15 cellular contexts compared by ENCODE assay signal in the genomic region with DNA sequence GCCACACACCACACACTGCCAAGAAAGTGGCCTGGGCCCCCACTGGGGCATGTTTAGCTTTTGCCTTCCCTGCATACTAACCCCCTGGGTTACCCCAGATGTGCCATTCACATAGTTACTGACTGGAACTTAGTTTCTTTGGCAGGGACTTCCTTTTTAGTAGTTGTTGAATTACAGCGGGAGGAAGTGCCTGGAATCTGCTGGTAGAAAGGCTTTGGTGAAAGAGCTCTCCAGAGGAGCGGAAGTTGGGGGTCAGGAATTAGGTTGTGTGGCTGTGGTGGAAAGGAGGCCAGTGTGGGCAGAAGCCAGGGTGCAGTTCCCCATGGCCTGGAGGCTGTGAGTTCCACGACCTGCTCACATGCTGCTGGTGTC.
DNase-seq lines count a peak whose midpoint lies in the region; ATAC-seq, FAIRE-seq and TF ChIP-seq lines count a peak whose summit lies in the region.
"Had no signal": no experiment of that assay in that cellular context is flagged by ENCODE, and none has a peak within 500 bp of the region (broad histone marks: within the 10 kb centered on the region; RNA-seq: fewer than 3 reads in every experiment).

No MANE protein-coding gene starts in this region.

- TF ChIP-seq CTCF in K562 (IDR thresholded peaks at IDR 0.05 in 2 of 3, conservative IDR thresholded peaks at IDR 0.05 in 1 of 3; ENCODE audit: insufficient read depth in 2 of 3, low read depth in 1 of 3, low read length in 3 of 3) (no peak), neutrophil (IDR thresholded peaks at IDR 0.05) (no peak), stomach (IDR thresholded peaks at IDR 0.05) (no peak)

- H3K36me3 ChIP-seq in K562 (ENCODE audit: control insufficient read depth, insufficient read depth, low read length): peaks cover 98% of the 10 kb centered on the region
- peaks cover 99% of the 10 kb centered on the region for H3K36me3 ChIP-seq in neutrophil
- H3K36me3 ChIP-seq in stomach: peaks cover 70 to 100% (median 100%) of the 10 kb centered on the region in 4 donors

- peaks cover 63% of the 10 kb centered on the region for H3K36me3 Mint-ChIP-seq in activated CD4-positive, alpha-beta T cell treated with anti-CD3 and anti-CD28 coated beads, Interleukin-2, amount 10 ng/mL, durations not matched to agents 7 days and 5 days (ENCODE audit: low read depth)

- FAIRE-seq in GM12891 (lab: Jason Lieb, UNC): peak; percentile 13
- no peak for FAIRE-seq in K562 (lab: Jason Lieb, UNC)
- FAIRE-seq: GM18507 had no signal

- TF ChIP-seq RAD21 in K562 (CRISPR knock-in tag; conservative IDR thresholded peaks at IDR 0.05 in 1 of 2, IDR thresholded peaks at IDR 0.05 in 1 of 2): no peak

- peak overlapping the region; percentile 80 for H3K27ac Mint-ChIP-seq in activated CD4-positive, alpha-beta T cell treated with anti-CD3 and anti-CD28 coated beads, Interleukin-2, amount 10 ng/mL, durations not matched to agents 7 days and 5 days

- BruUV-seq in K562 (replicated peaks; lab: Mats Ljungman, UMichigan): no TSS peak

- TF ChIP-seq EP300 in K562 (IDR thresholded peaks at IDR 0.05; ENCODE audit: low read length) (no peak), stomach (IDR thresholded peaks at IDR 0.05) (no peak)

- CTCF ChIA-PET in activated CD4-positive, alpha-beta T cell treated with anti-CD3 and anti-CD28 coated beads, Interleukin-2, amount 10 ng/mL, durations not matched to agents 7 days and 5 days (lab: Charles Lee): interaction anchor here (0.6 to 1.7 kb wide), 3 partner anchors 12 to 342 kb away, joined by 3 to 8 read pairs (median 4); no protein-coding TSS in a partner anchor
- CTCF ChIA-PET in K562 (lab: Yijun Ruan, JAX; ENCODE audit: low intra/inter-chr PET ratio): interaction anchor here (2.0 kb wide), 2 partner anchors 9 to 159 kb away, joined by 6 to 11 read pairs; no protein-coding TSS in a partner anchor

- H3K4me1 Mint-ChIP-seq in activated CD4-positive, alpha-beta T cell treated with anti-CD3 and anti-CD28 coated beads, Interleukin-2, amount 10 ng/mL, durations not matched to agents 7 days and 5 days: peaks cover 42% of the 10 kb centered on the region

- no peaks in the 10 kb centered on the region for H3K27me3 Mint-ChIP-seq in activated CD4-positive, alpha-beta T cell treated with anti-CD3 and anti-CD28 coated beads, Interleukin-2, amount 10 ng/mL, durations not matched to agents 7 days and 5 days
- H3K27me3 Mint-ChIP-seq: stimulated activated naive CD8-positive, alpha-beta T cell treated with anti-CD3 and anti-CD28 coated beads, Interleukin-15, Interleukin-2, amounts not matched to agents 100 ng/mL and 50 ng/mL, for 24 hours had no signal

- H3K4me1 ChIP-seq in K562 (replicated peaks in 1 of 2; ENCODE audit: control insufficient read depth in 2 of 2, insufficient read depth in 2 of 2, low read length in 2 of 2): peaks cover 10 to 36% of the 10 kb centered on the region in 2 experiments
- H3K4me1 ChIP-seq in neutrophil (ENCODE audit: control insufficient read depth in 1 of 2, insufficient read depth in 1 of 2, low read depth in 1 of 2, low read length in 1 of 2): peaks cover 4 to 6% of the 10 kb centered on the region in 2 experiments
- peaks cover 0 to 32% (median 15%) of the 10 kb centered on the region in 4 donors for H3K4me1 ChIP-seq in stomach

- POLR2A ChIA-PET in activated CD4-positive, alpha-beta T cell treated with anti-CD3 and anti-CD28 coated beads, Interleukin-2, amount 10 ng/mL, durations not matched to agents 7 days and 5 days (lab: Charles Lee): no interaction called here
- POLR2A ChIA-PET in K562 (lab: Yijun Ruan, JAX): interaction anchor here (0.6 to 68.9 kb wide), 8 partner anchors 9 to 108 kb away, joined by 3 to 1693 read pairs (median 4); a partner anchor contains a TSS

- WGBS in K562 (ENCODE audit: insufficient coverage, low coverage, missing lambda C conversion rate): 80% methylated on average over 3 of the region's 3 CpGs
- 73 to 88% (median 83%) methylated on average over 3 of the region's 3 CpGs for WGBS in stomach, 5 donors

- H2AFZ ChIP-seq in K562 (ENCODE audit: low read depth, low read length): no peak overlapping the region

- no peak overlapping the region for H3K4me3 Mint-ChIP-seq in activated CD4-positive, alpha-beta T cell treated with anti-CD3 and anti-CD28 coated beads, Interleukin-2, amount 10 ng/mL, durations not matched to agents 7 days and 5 days
- H3K4me3 Mint-ChIP-seq: stimulated activated naive CD8-positive, alpha-beta T cell treated with anti-CD3 and anti-CD28 coated beads, Interleukin-15, Interleukin-2, amounts not matched to agents 100 ng/mL and 50 ng/mL, for 24 hours had no signal

- peaks cover 62% of the 10 kb centered on the region for H4K20me1 ChIP-seq in K562 (replicated peaks; ENCODE audit: control insufficient read depth, insufficient read depth, low read length)

- in situ Hi-C loops in K562 (cut with MboI): no loop called here

- no peak for DNase-seq in activated CD4-positive, alpha-beta T cell treated with anti-CD3 and anti-CD28 coated beads, Interleukin-2, amount 10 ng/mL, durations not matched to agents 7 days and 5 days
- no peak for DNase-seq in activated CD4-positive, alpha-beta T cell treated with anti-CD3 and anti-CD28 coated beads, Interleukin-2, amount 50 U/mL, for 48 hours
- DNase-seq in GM12891 (ENCODE audit: insufficient read length, low spot score) (no peak), K562 (ENCODE audit: extremely low read depth in 1 of 4, low spot score in 3 of 4) (no peak), HT-29 (ENCODE audit: low spot score) (no peak), stomach (no peak)
- no peak for DNase-seq in stimulated activated CD4-positive, alpha-beta T cell treated with anti-CD3 and anti-CD28 coated beads, Interleukin-12 subunit alpha, Interleukin-12 subunit beta, amount 100 ng/mL, for 4 hours
- DNase-seq: Calu3, GOT3, NCI-H2029, T1000 had no signal

- H3K4me3 ChIP-seq in K562 (no peak overlapping the region), neutrophil (ENCODE audit: low read depth in 1 of 2, low read length in 1 of 2) (no peak overlapping the region), stomach (no peak overlapping the region)

- ATAC-seq in K562: no peak
- ATAC-seq: esophagus mucosa had no signal

- H3K9me1 ChIP-seq in K562 (ENCODE audit: control insufficient read depth, insufficient read depth, low read length): peaks cover 17% of the 10 kb centered on the region

- no peaks in the 10 kb centered on the region for H3K79me2 ChIP-seq in K562 (ENCODE audit: control insufficient read depth, insufficient read depth, low read length)

- peak overlapping the region in 1 of 2 experiments; percentile 78; a peak in 2 of 4 replicates for H3K9ac ChIP-seq in K562 (ENCODE audit: insufficient read depth in 1 of 2, low read depth in 2 of 2, low read length in 2 of 2)

- H3K9me3 ChIP-seq in K562 (replicated peaks; ENCODE audit: control insufficient read depth, insufficient read depth, low read depth, low read length) (no peaks in the 10 kb centered on the region), neutrophil (no peaks in the 10 kb centered on the region), stomach (no peaks in the 10 kb centered on the region)

- H3K27ac ChIP-seq in K562 (ENCODE audit: extremely low read depth, low read depth, low read length): no peak overlapping the region; the same call in 2 of the 3 replicates
- peak overlapping the region; percentile 52 for H3K27ac ChIP-seq in neutrophil
- H3K27ac ChIP-seq in stomach: no peak overlapping the region

- intact Hi-C loops in K562 (cut with micrococcal nuclease) (no loop called here), stomach (cut with DNase I; ENCODE audit: low total_unique reads) (no loop called here)

- TF ChIP-seq POLR2A in GM12891 (IDR thresholded peaks at IDR 0.05; ENCODE audit: low read depth, low read length) (no peak), K562 (conservative IDR thresholded peaks at IDR 0.05) (0 out of 2 replicates have a peak, but pooled peaks have one; percentile 18), stomach (IDR thresholded peaks at IDR 0.05) (no peak)

- no peak overlapping the region for H3K4me2 ChIP-seq in K562 (ENCODE audit: insufficient read depth, low read length)

- no peaks in the 10 kb centered on the region for H3K9me3 Mint-ChIP-seq in activated CD4-positive, alpha-beta T cell treated with anti-CD3 and anti-CD28 coated beads, Interleukin-2, amount 10 ng/mL, durations not matched to agents 7 days and 5 days
- H3K9me3 Mint-ChIP-seq: stimulated activated naive CD8-positive, alpha-beta T cell treated with anti-CD3 and anti-CD28 coated beads, Interleukin-15, Interleukin-2, amounts not matched to agents 100 ng/mL and 50 ng/mL, for 24 hours had no signal

- H3K27me3 ChIP-seq in K562 (ENCODE audit: control insufficient read depth in 2 of 2, insufficient read depth in 2 of 2, low read length in 2 of 2): no peaks in the 10 kb centered on the region
- no peaks in the 10 kb centered on the region for H3K27me3 ChIP-seq in neutrophil
- no peaks in the 10 kb centered on the region for H3K27me3 ChIP-seq in stomach

TF ChIP-seq in GM12891, 5 proteins besides CTCF, POLR2A, EP300 and RAD21:
- TF ChIP-seq PAX5 (IDR thresholded peaks at IDR 0.05; ENCODE audit: insufficient read depth, low read length, severe bottlenecking) (no peak), SPI1 (IDR thresholded peaks at IDR 0.05; ENCODE audit: low read depth, low read length) (peak; percentile 21; the same call in 1 of the 2 replicates)

TF ChIP-seq in K562, 482 proteins besides CTCF, POLR2A, EP300 and RAD21 (continues in another document):
- TF ChIP-seq SMAD4 (CRISPR knock-in tag; conservative IDR thresholded peaks at IDR 0.05) (no peak), RFX1 (IDR thresholded peaks at IDR 0.05) (no peak), SP2 (IDR thresholded peaks at IDR 0.05; ENCODE audit: extremely low read depth, low read depth, low read length, poor library complexity, severe bottlenecking) (peak; percentile 12)
- TF ChIP-seq, protein P1, sequence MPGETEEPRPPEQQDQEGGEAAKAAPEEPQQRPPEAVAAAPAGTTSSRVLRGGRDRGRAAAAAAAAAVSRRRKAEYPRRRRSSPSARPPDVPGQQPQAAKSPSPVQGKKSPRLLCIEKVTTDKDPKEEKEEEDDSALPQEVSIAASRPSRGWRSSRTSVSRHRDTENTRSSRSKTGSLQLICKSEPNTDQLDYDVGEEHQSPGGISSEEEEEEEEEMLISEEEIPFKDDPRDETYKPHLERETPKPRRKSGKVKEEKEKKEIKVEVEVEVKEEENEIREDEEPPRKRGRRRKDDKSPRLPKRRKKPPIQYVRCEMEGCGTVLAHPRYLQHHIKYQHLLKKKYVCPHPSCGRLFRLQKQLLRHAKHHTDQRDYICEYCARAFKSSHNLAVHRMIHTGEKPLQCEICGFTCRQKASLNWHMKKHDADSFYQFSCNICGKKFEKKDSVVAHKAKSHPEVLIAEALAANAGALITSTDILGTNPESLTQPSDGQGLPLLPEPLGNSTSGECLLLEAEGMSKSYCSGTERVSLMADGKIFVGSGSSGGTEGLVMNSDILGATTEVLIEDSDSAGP (CRISPR knock-in tag; IDR thresholded peaks at IDR 0.05): 0 out of 2 replicates have a peak, but pooled peaks have one; percentile 41
